Comparison of ENCODE assay signal across 24 cellular contexts in the genomic region with DNA sequence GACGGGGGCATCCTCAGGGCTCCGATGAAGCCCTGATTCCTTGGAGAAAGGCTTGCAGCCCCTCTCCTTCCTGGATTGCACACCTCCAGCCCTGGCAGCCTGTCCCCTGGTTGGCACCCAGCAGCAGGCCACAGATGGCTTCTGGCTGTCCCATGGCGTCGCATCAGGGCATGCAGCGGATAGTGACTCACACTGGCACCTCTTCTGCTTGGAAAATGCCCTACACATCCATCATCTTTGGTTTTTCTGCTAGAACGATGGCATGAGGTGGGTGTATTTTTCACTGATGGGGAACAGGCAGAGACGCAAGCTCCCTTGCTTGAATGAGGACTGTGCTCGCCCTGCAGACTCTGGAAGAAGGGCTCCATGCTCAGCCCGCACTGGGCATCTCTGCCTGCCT.
"Had no signal": no experiment of that assay in that cellular context is flagged by ENCODE, and none has a peak within 500 bp of the region (broad histone marks: within the 10 kb centered on the region; RNA-seq: fewer than 3 reads in every experiment).

No MANE protein-coding gene starts in this region.

- H3K9me3 ChIP-seq: left lung, pancreas, sigmoid colon, thoracic aorta had no signal

- H3K4me1 ChIP-seq: pancreas had no signal

- H3K4me2 ChIP-seq: hepatocyte, smooth muscle cell had no signal

- H3K4me3 ChIP-seq: hepatocyte, left lung, lung, pancreas, sigmoid colon, smooth muscle cell, thoracic aorta had no signal

- DNase-seq: activated CD4-positive, alpha-beta memory T cell treated with anti-CD3 and anti-CD28 coated beads, Interleukin-2, amount 10 ng/mL, durations not matched to agents 7 days and 5 days; activated CD4-positive, alpha-beta T cell treated with anti-CD3 and anti-CD28 coated beads for 48 hours; activated effector memory CD4-positive, alpha-beta T cell treated with Interleukin-2 at 50 U/mL for 16 hours; activated naive CD4-positive, alpha-beta T cell treated with anti-CD3 and anti-CD28 coated beads for 36 hours; activated naive CD8-positive, alpha-beta T cell treated with anti-CD3 and anti-CD28 coated beads, Interleukin-2, amount 10 ng/mL, durations not matched to agents 7 days and 5 days; activated T-cell treated with anti-CD3 and anti-CD28 coated beads, Interleukin-2, amount 50 U/mL, for 72 hours; amniotic stem cell; dermis blood vessel endothelial cell; effector memory CD4-positive, alpha-beta T cell; foreskin keratinocyte; immature natural killer cell; kidney glomerular epithelial cell; left lung; naive thymus-derived CD4-positive, alpha-beta T cell; pancreas; retina; sigmoid colon; stimulated activated CD4-positive, alpha-beta T cell treated with anti-CD3 and anti-CD28 coated beads, Interleukin-15, amount 100 ng/mL, for 24 hours; stimulated activated naive B cell treated with anti-CD40 and anti-IgM and Interleukin-4, amounts not matched to agents 10 μg/mL and 1 μg/mL and 100 μg/mL, for 72 hours; T1000 had no signal

- H2AFZ ChIP-seq: hepatocyte had no signal

- H3K27ac ChIP-seq: foreskin keratinocyte, hepatocyte, left lung, pancreas, sigmoid colon, thoracic aorta had no signal

- ATAC-seq: activated T-cell treated with anti-CD3 and anti-CD28 coated beads, Interleukin-2, amount 50 U/mL, for 72 hours; foreskin keratinocyte; left lung; naive thymus-derived CD4-positive, alpha-beta T cell; pancreas; stimulated activated naive B cell treated with anti-CD40 and anti-IgM and Interleukin-4, amounts not matched to agents 10 μg/mL and 1 μg/mL and 100 μg/mL, for 72 hours had no signal

- H3K36me3 ChIP-seq: left lung, pancreas, sigmoid colon, thoracic aorta had no signal

- H3K27me3 ChIP-seq: foreskin keratinocyte, hepatocyte, pancreas, sigmoid colon had no signal
